ENCODE assay signal across 13 cellular contexts in the genomic region with DNA sequence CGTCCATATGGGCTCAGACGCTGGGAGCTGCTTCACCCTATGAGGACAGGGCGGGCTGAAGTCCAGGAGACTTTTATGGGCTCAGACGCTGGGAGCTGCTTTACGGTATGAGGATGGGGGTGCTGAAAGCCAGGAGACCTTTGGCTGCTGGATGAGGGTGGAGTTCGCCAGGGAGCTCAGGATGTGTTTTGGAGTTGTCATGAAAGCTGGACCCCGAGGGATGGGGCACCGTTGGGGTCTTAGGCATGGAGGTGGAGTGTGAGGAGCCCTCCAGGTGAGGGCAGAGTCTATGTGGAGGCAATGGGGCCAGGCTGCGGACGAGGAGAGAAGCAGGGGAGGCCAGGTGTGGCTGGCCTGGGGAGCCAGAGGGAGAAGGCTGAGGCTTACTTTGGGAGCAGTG. TPM values are rescaled to one million over a fixed set of nuclear protein-coding genes. Genes with fewer than 3 reads are reported as not detected.
A peak's percentile ranks its signal among the peaks of the same experiment; 100 is the strongest.
DNase-seq lines count a peak whose midpoint lies in the region; ATAC-seq and TF ChIP-seq lines count a peak whose summit lies in the region.
"Had no signal": no experiment of that assay in that cellular context is flagged by ENCODE, and none has a peak within 500 bp of the region (broad histone marks: within the 10 kb centered on the region; RNA-seq: fewer than 3 reads in every experiment).

No MANE protein-coding gene starts in this region.

- H4K8ac ChIP-seq in neuronal stem cell (ENCODE audit: low read depth, low read length) = no peak overlapping the region

- H3K36me3 ChIP-seq in neuronal stem cell (replicated peaks in 1 of 2; ENCODE audit: control insufficient read depth in 2 of 2, insufficient read depth in 2 of 2, low read length in 2 of 2) (no peaks in the 10 kb centered on the region), upper lobe of right lung (no peaks in the 10 kb centered on the region), MG63 (no peaks in the 10 kb centered on the region)
- H3K36me3 ChIP-seq: BE2C had no signal

- H2BK5ac ChIP-seq in neuronal stem cell (ENCODE audit: low read length) = no peak overlapping the region

- no peak overlapping the region for H3K27ac ChIP-seq in neuronal stem cell (replicated peaks; ENCODE audit: low read length)
- H3K27ac ChIP-seq in upper lobe of right lung = no peak overlapping the region
- H3K27ac ChIP-seq in caudate nucleus (ENCODE audit: low read depth, low read length) = no peak overlapping the region
- H3K27ac ChIP-seq: C4-2B had no signal

- peak overlapping the region; percentile 1 for H3K18ac ChIP-seq in neuronal stem cell (ENCODE audit: low read length)

- no peak for TF ChIP-seq CTCF in GM13976 (IDR thresholded peaks at IDR 0.05; ENCODE audit: borderline replicate concordance, control extremely low read depth, extremely low read depth, insufficient read depth, missing control alignments)
- no peak for TF ChIP-seq CTCF in upper lobe of right lung (IDR thresholded peaks at IDR 0.05)

- no peak overlapping the region for H2BK12ac ChIP-seq in neuronal stem cell (ENCODE audit: low read length)

- no peaks in the 10 kb centered on the region for H3K79me1 ChIP-seq in neuronal stem cell (ENCODE audit: low read depth, low read length)

- peak overlapping the region; percentile 68 for H3K23ac ChIP-seq in neuronal stem cell (ENCODE audit: low read depth, low read length, poor library complexity)

- H3K4me1 ChIP-seq in neuronal stem cell (ENCODE audit: control insufficient read depth in 2 of 2, insufficient read depth in 1 of 2, low read depth in 1 of 2, low read length in 2 of 2) (peaks cover 0 to 11% of the 10 kb centered on the region in 2 donors), upper lobe of right lung (no peaks in the 10 kb centered on the region)
- H3K4me1 ChIP-seq: BE2C had no signal

- peak overlapping the region; percentile 4 for H3K4ac ChIP-seq in neuronal stem cell (ENCODE audit: low read length)

- DNase-seq in GM13976 (ENCODE audit: low spot score) (peak; percentile 17), left lobe of liver (ENCODE audit: low spot score) (peak; percentile 36), neuronal stem cell (ENCODE audit: low spot score) (no peak), upper lobe of right lung (peak; percentile 47), caudate nucleus (lab: John Stamatoyannopoulos, UW) (no peak), NCI-H2196 (lab: John Stamatoyannopoulos, UW; ENCODE audit: unreplicated experiment) (no peak), MG63 (no peak)
- DNase-seq: BE2C; CD4-positive, alpha-beta memory T cell; DMS153; EL had no signal

- in situ Hi-C loops in GM13976 (cut with MboI; ENCODE audit: low sequenced_read_pairs, unreplicated experiment) = no loop called here

- no peak overlapping the region for H2BK120ac ChIP-seq in neuronal stem cell (ENCODE audit: low read depth, low read length)

- peak overlapping the region; percentile 64 for H2AK5ac ChIP-seq in neuronal stem cell (ENCODE audit: low read depth, low read length)

- no peak overlapping the region for H2AFZ ChIP-seq in neuronal stem cell (ENCODE audit: low read length)

- WGBS in neuronal stem cell (ENCODE audit: extremely low coverage in 2 of 2, insufficient read length in 2 of 2, insufficient replicate concordance in 1 of 2), 2 donors = no CpG with 5 or more reads among the region's 10 CpGs

- peak overlapping the region; percentile 28 for H3K14ac ChIP-seq in neuronal stem cell (ENCODE audit: low read length)

- no peak overlapping the region for H3K4me2 ChIP-seq in neuronal stem cell (ENCODE audit: insufficient read depth, low read length, poor library complexity, severe bottlenecking)

- no peak overlapping the region for H2BK15ac ChIP-seq in neuronal stem cell (ENCODE audit: low read length)

- peaks cover 2 to 9% of the 10 kb centered on the region in 2 donors for H3K9me3 ChIP-seq in neuronal stem cell (replicated peaks in 1 of 2; ENCODE audit: control insufficient read depth in 2 of 2, insufficient read depth in 1 of 2, low read depth in 1 of 2, low read length in 2 of 2)
- H3K9me3 ChIP-seq in upper lobe of right lung = peaks cover 16% of the 10 kb centered on the region
- H3K9me3 ChIP-seq in MG63 = peaks cover 22% of the 10 kb centered on the region
- H3K9me3 ChIP-seq: BE2C had no signal

- intact Hi-C loops in upper lobe of right lung (cut with DNase I) = no loop called here

- no peak overlapping the region for H3K9ac ChIP-seq in neuronal stem cell (ENCODE audit: low read depth, low read length, poor library complexity)

- H3K27me3 ChIP-seq in neuronal stem cell (ENCODE audit: control insufficient read depth in 3 of 3, insufficient read depth in 3 of 3, low read depth in 1 of 3, low read length in 3 of 3) (peaks cover 0 to 16% (median 0%) of the 10 kb centered on the region in 3 experiments), upper lobe of right lung (no peaks in the 10 kb centered on the region), MG63 (peaks cover 17% of the 10 kb centered on the region; the same call in 1 of the 2 replicates)
- H3K27me3 ChIP-seq: BE2C had no signal

- no peak overlapping the region for H3K4me3 ChIP-seq in neuronal stem cell (ENCODE audit: low read length in 2 of 2)
- no peak overlapping the region for H3K4me3 ChIP-seq in upper lobe of right lung
- no peak overlapping the region for H3K4me3 ChIP-seq in MG63

- ATAC-seq in left lobe of liver (no peak), upper lobe of right lung (no peak)
- ATAC-seq: HCT116 had no signal

- no peak overlapping the region for H4K91ac ChIP-seq in neuronal stem cell (ENCODE audit: low read depth, low read length, poor library complexity)

RNA-seq across cellular contexts. Expression of a gene that starts 27.5 kb away (rescaled TPM):
- total RNA-seq in left lobe of liver = 1.4 TPM
- polyA plus RNA-seq in neuronal stem cell (2013, experiment 1 of 2) = 0.03 TPM
- polyA plus RNA-seq in neuronal stem cell (2013, experiment 2 of 2) = 0.03 TPM
- 10.0 TPM for total RNA-seq in upper lobe of right lung
- 0.13 TPM in 1 of 2 replicates, not detected in the other for total RNA-seq in MG63 (2014; rRNA removed; shearing (Covaris generic); ENCODE audit: low replicate concordance)

RNA-seq across cellular contexts. Expression of a gene that starts 41.7 kb away (rescaled TPM):
- 13.9 TPM for total RNA-seq in left lobe of liver
- polyA plus RNA-seq in neuronal stem cell (2013, experiment 1 of 2) = 13.0 TPM
- 12.0 TPM for polyA plus RNA-seq in neuronal stem cell (2013, experiment 2 of 2)
- 25.4 TPM for total RNA-seq in upper lobe of right lung
- total RNA-seq in MG63 (2014; rRNA removed; shearing (Covaris generic); ENCODE audit: low replicate concordance) = 24.3 and 34.9 TPM in 2 replicates

Comparison
In these comparisons a context has a peak if more than half of its experiments do, and no peak if none do; other contexts are left out.
1. DNase-seq: peak in GM13976 (single experiment), left lobe of liver (single experiment) and upper lobe of right lung (single experiment); none in neuronal stem cell (single experiment), caudate nucleus (0 of 61), NCI-H2196 (single experiment) and MG63 (single experiment).